In genomic region chrX:104166735-104167436, GRCh38 we compare ENCODE assay signal across 1 cellular context.
TF ChIP-seq lines count a peak whose summit lies in the region.

No MANE protein-coding gene starts in this region.

TF ChIP-seq in K562, 482 proteins besides CTCF, POLR2A, EP300 and RAD21:
- TF ChIP-seq FIP1L1 (IDR thresholded peaks at IDR 0.05; ENCODE audit: low read depth, low read length, poor library complexity, severe bottlenecking) (peak; percentile 6), DDX20 (tag; IDR thresholded peaks at IDR 0.05; ENCODE audit: low read depth) (no peak), RBBP5 (IDR thresholded peaks at IDR 0.05; ENCODE audit: borderline replicate concordance, insufficient read depth, low read length, poor library complexity, severe bottlenecking) (peak; percentile 79), SAP30 (IDR thresholded peaks at IDR 0.05; ENCODE audit: borderline replicate concordance, insufficient read depth, low read depth, low read length, poor library complexity, severe bottlenecking) (peak; percentile 35), NCOA4 (IDR thresholded peaks at IDR 0.05; ENCODE audit: partially characterized antibody) (no peak), GTF2A2 (tag; IDR thresholded peaks at IDR 0.05) (no peak), NCOA2 (IDR thresholded peaks at IDR 0.05; ENCODE audit: partially characterized antibody in 2 of 2) (no peak), ESRRB (CRISPR knock-in tag; IDR thresholded peaks at IDR 0.05; ENCODE audit: borderline replicate concordance) (no peak), RBFOX2 (IDR thresholded peaks at IDR 0.05; ENCODE audit: low read depth, low read length) (peak; percentile 50), POLR2AphosphoS2 (IDR thresholded peaks at IDR 0.05; ENCODE audit: low read length) (no peak), POLR2G (IDR thresholded peaks at IDR 0.05; ENCODE audit: low read depth, low read length) (peak; percentile 13; the same call in 1 of the 2 replicates), TSHZ1 (CRISPR knock-in tag; IDR thresholded peaks at IDR 0.05) (no peak), KLF16 (IDR thresholded peaks at IDR 0.05) (no peak), ZSCAN32 (CRISPR knock-in tag; IDR thresholded peaks at IDR 0.05) (no peak), YY1 (IDR thresholded peaks at IDR 0.05; ENCODE audit: borderline replicate concordance in 1 of 3, control insufficient read depth in 1 of 3, extremely low read depth in 1 of 3, insufficient read depth in 3 of 3, insufficient read length in 1 of 3, insufficient replicate concordance in 2 of 3, low read depth in 1 of 3, low read length in 2 of 3) (peak in 1 of 3 experiments; percentile 26), ZNF79 (CRISPR knock-in tag; IDR thresholded peaks at IDR 0.05; ENCODE audit: low read depth) (no peak), E2F6 (IDR thresholded peaks at IDR 0.05; ENCODE audit: borderline replicate concordance in 1 of 2, extremely low read depth in 1 of 2, insufficient read depth in 1 of 2, insufficient read length in 1 of 2, low read depth in 1 of 2, low read length in 1 of 2, poor library complexity in 1 of 2, severe bottlenecking in 1 of 2) (peak in 1 of 2 experiments; percentile 0), XRCC3 (IDR thresholded peaks at IDR 0.05) (no peak)
